ENCODE assay signal across 3 cellular contexts in genomic region chr11:99171330-99171729, GRCh38.
"Had no signal": no experiment of that assay in that cellular context is flagged by ENCODE, and none has a peak within 500 bp of the region (broad histone marks: within the 10 kb centered on the region; RNA-seq: fewer than 3 reads in every experiment).

No MANE protein-coding gene starts in this region.

- DNase-seq: GDM1, GF-D8 had no signal

- ATAC-seq: GM12878 had no signal

- H3K4me3 ChIP-seq: GM12878 had no signal
